In the genomic region with DNA sequence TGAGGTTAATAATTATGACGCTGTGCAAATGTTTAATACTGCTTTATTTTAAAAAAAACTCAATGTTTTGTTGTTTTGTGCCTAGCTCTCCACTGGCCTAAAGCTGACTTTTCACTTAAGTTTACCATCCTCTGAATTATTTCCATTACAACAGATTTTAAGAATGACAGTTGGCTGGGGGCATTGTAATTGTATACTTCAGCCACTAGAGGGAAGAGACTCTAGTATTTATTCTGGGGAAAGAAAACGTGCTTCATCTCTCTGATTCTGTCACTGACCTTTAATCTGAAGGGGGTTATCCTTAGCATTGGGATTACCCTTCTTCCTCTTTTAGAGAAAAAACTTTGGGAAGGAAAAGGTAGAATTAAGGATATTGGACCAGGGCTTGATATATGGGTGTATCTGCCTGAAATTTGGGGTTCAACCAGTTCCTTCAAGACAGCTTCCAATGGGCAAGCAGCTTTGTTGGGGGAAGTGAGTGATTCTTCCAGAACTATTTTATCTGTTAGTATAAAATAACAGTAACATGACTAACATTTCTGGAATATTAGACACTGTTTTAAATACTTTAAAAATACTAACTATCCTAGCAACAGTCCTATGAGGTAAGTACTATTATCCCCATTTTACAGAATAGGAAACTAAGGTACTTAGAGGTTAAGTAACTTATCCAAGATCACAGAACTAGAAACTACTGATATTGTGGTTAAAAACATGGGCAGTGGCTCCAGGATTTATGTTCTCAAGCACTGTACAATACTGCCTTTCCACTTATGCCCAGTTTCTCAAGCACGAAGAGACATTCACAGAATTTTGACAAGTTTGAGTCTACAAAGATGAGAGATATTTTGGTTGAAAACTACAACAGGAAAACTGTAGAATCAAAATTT, we compare ENCODE assay signal across 9 cellular contexts.
DNase-seq lines count a peak whose midpoint lies in the region; ATAC-seq and TF ChIP-seq lines count a peak whose summit lies in the region.
"Had no signal": no experiment of that assay in that cellular context is flagged by ENCODE, and none has a peak within 500 bp of the region (broad histone marks: within the 10 kb centered on the region; RNA-seq: fewer than 3 reads in every experiment).

No MANE protein-coding gene starts in this region.

- no peak overlapping the region for H3K4me3 Mint-ChIP-seq in brain
- H3K4me3 Mint-ChIP-seq: T-helper 1 cell treated with Interleukin-12 subunit alpha and Interleukin-12 subunit beta and Interleukin-4 antibody, amounts not matched to agents 30 μg/mL and 1 μg/mL, for 36 hours had no signal

- H3K9me3 ChIP-seq in aorta (ENCODE audit: control insufficient read depth, low read length), result no peaks in the 10 kb centered on the region

- no peaks in the 10 kb centered on the region for H3K27me3 ChIP-seq in aorta (ENCODE audit: control insufficient read depth in 1 of 2, insufficient read depth in 2 of 2, low read length in 1 of 2)

- H3K4me1 ChIP-seq in aorta (ENCODE audit: control insufficient read depth in 1 of 2, insufficient read depth in 2 of 2, low read length in 2 of 2), result peaks cover 1 to 3% of the 10 kb centered on the region in 2 donors

- H3K36me3 ChIP-seq in aorta (ENCODE audit: control insufficient read depth in 1 of 2, insufficient read depth in 2 of 2, low read length in 1 of 2), result no peaks in the 10 kb centered on the region

- no peaks in the 10 kb centered on the region for H3K36me3 Mint-ChIP-seq in brain

- H3K27ac Mint-ChIP-seq in brain, result peak overlapping the region in 2 of 5 experiments; percentile 32 to 52
- H3K27ac Mint-ChIP-seq: T-helper 1 cell treated with Interleukin-12 subunit alpha and Interleukin-12 subunit beta and Interleukin-4 antibody, amounts not matched to agents 30 μg/mL and 1 μg/mL, for 36 hours had no signal

- H3K27me3 Mint-ChIP-seq in brain, result peaks cover 3% of the 10 kb centered on the region

- H3K4me1 Mint-ChIP-seq in brain, result peaks cover 6% of the 10 kb centered on the region

- peak; percentile 70 for DNase-seq in DMS53 (lab: John Stamatoyannopoulos, UW)
- peak; percentile 52 for DNase-seq in NCI-H2029 (lab: John Stamatoyannopoulos, UW)
- peak; percentile 40 for DNase-seq in left kidney (ENCODE audit: low read depth, low spot score)
- no peak for DNase-seq in aorta

- ATAC-seq in GM21528 (IDR thresholded peaks at IDR 0.05; ENCODE audit: low FRiP score, unreplicated experiment) (peak; percentile 74), HG03139 (IDR thresholded peaks at IDR 0.05; ENCODE audit: unreplicated experiment) (no peak), GM19023 (IDR thresholded peaks at IDR 0.05; ENCODE audit: unreplicated experiment) (no peak), aorta (ENCODE audit: low FRiP score) (no peak)

- H3K4me3 ChIP-seq in aorta (ENCODE audit: low read length in 2 of 2), result no peak overlapping the region

- no peak overlapping the region for H3K27ac ChIP-seq in aorta (ENCODE audit: low read depth in 1 of 2, low read length in 2 of 2)

- WGBS in aorta, 2 donors, result 38 to 39% methylated on average over 3 of the region's 3 CpGs

- TF ChIP-seq CTCF in brain (conservative IDR thresholded peaks at IDR 0.05), result peak; percentile 65 to 81

- intact Hi-C loops in aorta (cut with DNase I), result loop anchor here in 1 of 2 donors (5.0 kb wide), 1 partner anchor 104 kb away; no protein-coding TSS in a partner anchor

- no peaks in the 10 kb centered on the region for H3K9me3 Mint-ChIP-seq in brain
- H3K9me3 Mint-ChIP-seq: T-helper 1 cell treated with Interleukin-12 subunit alpha and Interleukin-12 subunit beta and Interleukin-4 antibody, amounts not matched to agents 30 μg/mL and 1 μg/mL, for 36 hours had no signal

Comparison
In these comparisons a context has a peak if more than half of its experiments do, and no peak if none do; other contexts are left out.
1. DNase-seq: peak in DMS53 (single experiment), NCI-H2029 (single experiment) and left kidney (single experiment); none in aorta (0 of 2).